Comparison of ENCODE assay signal across 11 cellular contexts in the genomic region with DNA sequence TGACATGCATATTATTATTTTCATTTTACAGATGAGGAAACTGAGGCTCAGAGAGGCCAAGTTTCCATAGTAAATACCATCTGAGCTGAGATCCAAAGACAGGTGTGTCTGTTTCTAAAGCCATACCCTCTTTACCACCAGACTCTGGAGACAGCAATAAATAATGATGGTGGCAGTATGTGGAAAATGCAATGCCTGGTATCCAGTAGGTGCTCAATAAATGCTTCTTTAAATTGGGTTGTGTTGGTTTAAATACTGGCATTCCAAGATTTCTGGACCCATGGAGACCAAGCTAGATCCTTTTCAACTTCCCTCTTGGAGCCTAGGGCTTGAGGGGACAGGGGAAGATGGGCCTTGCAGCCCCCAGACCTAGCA.
A peak's percentile ranks its signal among the peaks of the same experiment; 100 is the strongest.
DNase-seq lines count a peak whose midpoint lies in the region; TF ChIP-seq lines count a peak whose summit lies in the region.
"Had no signal": no experiment of that assay in that cellular context is flagged by ENCODE, and none has a peak within 500 bp of the region (broad histone marks: within the 10 kb centered on the region; RNA-seq: fewer than 3 reads in every experiment).

No MANE protein-coding gene starts in this region.

- no peaks in the 10 kb centered on the region for H3K9me3 ChIP-seq in GM23248 (ENCODE audit: low read depth)
- no peaks in the 10 kb centered on the region for H3K9me3 ChIP-seq in SK-N-MC (ENCODE audit: low read depth, low read length)
- H3K9me3 ChIP-seq in stomach = peaks cover 7 to 13% (median 11%) of the 10 kb centered on the region in 4 donors

- TF ChIP-seq POLR2A in stomach (IDR thresholded peaks at IDR 0.05) = no peak

- H3K9me2 ChIP-seq in GM23248 (ENCODE audit: insufficient read depth) = no peaks in the 10 kb centered on the region

- no peak overlapping the region for H3K9ac ChIP-seq in GM23248
- H3K9ac ChIP-seq in SK-N-MC (ENCODE audit: insufficient read length) = no peak overlapping the region

- H3K27me3 ChIP-seq in GM23248 (replicated peaks; ENCODE audit: insufficient read depth) = 0 out of 2 replicates have a peak, but pooled peaks cover 3% of the 10 kb centered on the region
- no peaks in the 10 kb centered on the region for H3K27me3 ChIP-seq in stomach
- H3K27me3 ChIP-seq: SJSA1 had no signal

- H4K20me1 ChIP-seq in GM23248 (ENCODE audit: insufficient read depth) = no peaks in the 10 kb centered on the region

- H3K79me2 ChIP-seq in GM23248 (ENCODE audit: insufficient read depth) = no peaks in the 10 kb centered on the region

- H3K4me2 ChIP-seq in GM23248 (ENCODE audit: unreplicated experiment) = no peak overlapping the region

- no peaks in the 10 kb centered on the region for H3F3A ChIP-seq in GM23248 (ENCODE audit: insufficient read depth)

- intact Hi-C loops in stomach (cut with DNase I; ENCODE audit: low total_unique reads) = no loop called here

- no peak overlapping the region for H2AFZ ChIP-seq in GM23248

- H3K27ac ChIP-seq in GM23248 = no peak overlapping the region
- H3K27ac ChIP-seq in SK-N-MC = peak overlapping the region; percentile 97
- peak overlapping the region; percentile 77 for H3K27ac ChIP-seq in caudate nucleus (ENCODE audit: low read depth, low read length)
- peak overlapping the region in 4 of 5 donors; percentile 56 to 84 (median 72) for H3K27ac ChIP-seq in stomach
- H3K27ac ChIP-seq: SJSA1 had no signal

- peaks cover 11% of the 10 kb centered on the region; the same call in 1 of the 2 replicates for H3K4me1 ChIP-seq in GM23248 (ENCODE audit: insufficient read depth)
- H3K4me1 ChIP-seq in stomach = peaks cover 0 to 8% (median 6%) of the 10 kb centered on the region in 4 donors

- H3K36me3 ChIP-seq in GM23248 (ENCODE audit: low read depth) (no peaks in the 10 kb centered on the region), SK-N-MC (ENCODE audit: insufficient read depth, low read length) (no peaks in the 10 kb centered on the region), stomach (no peaks in the 10 kb centered on the region)
- H3K36me3 ChIP-seq: SJSA1 had no signal

- in situ Hi-C loops in GM23248 (cut with MboI) = no loop called here

- H3K4me3 ChIP-seq in GM23248 = 0 out of 2 replicates have a peak overlapping the region, but pooled peaks have one; percentile 25
- peak overlapping the region; percentile 75 for H3K4me3 ChIP-seq in SK-N-MC
- no peak overlapping the region for H3K4me3 ChIP-seq in stomach
- H3K4me3 ChIP-seq: SJSA1 had no signal

- TF ChIP-seq CTCF in stomach (IDR thresholded peaks at IDR 0.05) = no peak

- no peak for TF ChIP-seq EP300 in stomach (IDR thresholded peaks at IDR 0.05)

- DNase-seq in GM23248 = no peak
- DNase-seq in SK-N-MC (ENCODE audit: low read depth, low spot score) = no peak
- no peak for DNase-seq in caudate nucleus (lab: John Stamatoyannopoulos, UW)
- DNase-seq in stomach = no peak
- DNase-seq in effector CD8-positive, alpha-beta T cell (lab: John Stamatoyannopoulos, UW) = no peak
- no peak for DNase-seq in NCI-H187 (lab: John Stamatoyannopoulos, UW)
- DNase-seq in middle frontal gyrus (ENCODE audit: extremely low spot score, low spot score) = no peak
- DNase-seq: NCI-H1694, NCI-H345, OCI-M1 had no signal

Comparison
In these comparisons a context has a peak if more than half of its experiments do, and no peak if none do; other contexts are left out.
1. H3K4me3 ChIP-seq: peak in GM23248 (single experiment) and SK-N-MC (single experiment); none in stomach (0 of 4).